17 cellular contexts compared by ENCODE assay signal in genomic region chr20:35121186-35121585, GRCh38. TPM values are rescaled to one million over a fixed set of nuclear protein-coding genes. Genes with fewer than 3 reads are reported as not detected.
A peak's percentile ranks its signal among the peaks of the same experiment; 100 is the strongest.
DNase-seq lines count a peak whose midpoint lies in the region; ATAC-seq and TF ChIP-seq lines count a peak whose summit lies in the region.
"Had no signal": no experiment of that assay in that cellular context is flagged by ENCODE, and none has a peak within 500 bp of the region (broad histone marks: within the 10 kb centered on the region; RNA-seq: fewer than 3 reads in every experiment).

No MANE protein-coding gene starts in this region.

- peak overlapping the region; percentile 57 for H3K27ac Mint-ChIP-seq in neural progenitor cell

- H3K4me3 Mint-ChIP-seq in neural progenitor cell: no peak overlapping the region

- peaks cover 92% of the 10 kb centered on the region for H3K36me3 ChIP-seq in RWPE2 (ENCODE audit: low read depth)
- H3K36me3 ChIP-seq in neural progenitor cell: no peaks in the 10 kb centered on the region

- CTCF ChIA-PET in AG04450 (lab: Charles Lee): no interaction called here

- H3K79me2 ChIP-seq in neural progenitor cell (ENCODE audit: low read depth): no peaks in the 10 kb centered on the region

- no peak overlapping the region for H3K9ac ChIP-seq in neural progenitor cell

- H3K36me3 Mint-ChIP-seq in neural progenitor cell: peaks cover 15% of the 10 kb centered on the region

- TF ChIP-seq CTCF in AG04450 (IDR thresholded peaks at IDR 0.05; ENCODE audit: low read depth, low read length) (no peak), RWPE2 (IDR thresholded peaks at IDR 0.05; ENCODE audit: poor library complexity, severe bottlenecking) (no peak), choroid plexus epithelial cell (conservative IDR thresholded peaks at IDR 0.05; ENCODE audit: low read depth, low read length) (no peak), neural progenitor cell (IDR thresholded peaks at IDR 0.05) (no peak)

- no peak overlapping the region for H3K4me2 ChIP-seq in neural progenitor cell

- H2AFZ ChIP-seq in neural progenitor cell (replicated peaks): no peak overlapping the region

- no peaks in the 10 kb centered on the region for H3K27me3 ChIP-seq in AG04450 (ENCODE audit: control insufficient read depth, insufficient read depth, low read length)
- no peaks in the 10 kb centered on the region for H3K27me3 ChIP-seq in RWPE2 (ENCODE audit: insufficient read depth, poor library complexity, severe bottlenecking)
- H3K27me3 ChIP-seq in neural progenitor cell: no peaks in the 10 kb centered on the region
- H3K27me3 ChIP-seq: SJSA1 had no signal

- no peaks in the 10 kb centered on the region for H3K4me1 ChIP-seq in RWPE2 (ENCODE audit: insufficient read depth, poor library complexity, severe bottlenecking)
- H3K4me1 ChIP-seq in neural progenitor cell: no peaks in the 10 kb centered on the region

- H4K20me1 ChIP-seq in neural progenitor cell (ENCODE audit: low read depth): no peaks in the 10 kb centered on the region

- POLR2A ChIA-PET in AG04450 (lab: Yijun Ruan, JAX): no interaction called here

- H3F3A ChIP-seq in neural progenitor cell (ENCODE audit: low read depth): no peaks in the 10 kb centered on the region

- H3K27me3 Mint-ChIP-seq in neural progenitor cell (ENCODE audit: insufficient read depth, low read depth): no peaks in the 10 kb centered on the region

- no peaks in the 10 kb centered on the region for H3K4me1 Mint-ChIP-seq in neural progenitor cell

- no peaks in the 10 kb centered on the region for H3K9me3 Mint-ChIP-seq in neural progenitor cell

- H3K9me3 ChIP-seq in AG04450 (ENCODE audit: control insufficient read depth, insufficient read depth, low read length) (no peaks in the 10 kb centered on the region), RWPE2 (ENCODE audit: severe bottlenecking) (no peaks in the 10 kb centered on the region), neural progenitor cell (ENCODE audit: low read depth) (no peaks in the 10 kb centered on the region)
- H3K9me3 ChIP-seq: SJSA1 had no signal

- H3K27ac ChIP-seq in AG04450 (ENCODE audit: low read depth, low read length): peak overlapping the region; percentile 11
- H3K27ac ChIP-seq in RWPE2 (ENCODE audit: poor library complexity, severe bottlenecking): no peak overlapping the region
- no peak overlapping the region for H3K27ac ChIP-seq in neural progenitor cell
- H3K27ac ChIP-seq: C4-2B, RWPE1, SJSA1 had no signal

- no peak for ATAC-seq in RWPE2 (ENCODE audit: low read depth)

- DNase-seq in AG04450 (ENCODE audit: low read depth, low spot score) (no peak), RWPE2 (ENCODE audit: low spot score) (peak; percentile 72), choroid plexus epithelial cell (ENCODE audit: low read depth) (peak; percentile 74), neural progenitor cell (ENCODE audit: low spot score) (no peak), 8988T (no peak), NCI-H69 (lab: John Stamatoyannopoulos, UW) (no peak)
- DNase-seq in stimulated activated CD4-positive, alpha-beta T cell treated with anti-CD3 and anti-CD28 coated beads, Interleukin-1b, Interleukin-23, amount 100 ng/mL, for 48 hours: no peak
- DNase-seq: AML-193, GOT3, NCI-H1105 treated with DMSO at 0.1 percent for 48 hours, NCI-H1694, NCI-H2081 treated with DMSO at 0.1 percent for 48 hours, NCI-H774, OCI-M1 had no signal

- H3K4me3 ChIP-seq in AG04450 (ENCODE audit: low read depth, low read length) (no peak overlapping the region), RWPE2 (ENCODE audit: severe bottlenecking) (no peak overlapping the region), choroid plexus epithelial cell (ENCODE audit: low read depth, low read length) (no peak overlapping the region), neural progenitor cell (no peak overlapping the region)
- H3K4me3 ChIP-seq: SJSA1 had no signal

RNA-seq across cellular contexts. Expression of gene EDEM2, which starts 25.9 kb away (rescaled TPM):
- polyA plus RNA-seq in AG04450 (2011; rRNA removed): 28.3 and 30.3 TPM in 2 replicates
- polyA minus RNA-seq in AG04450 (2011; rRNA and poly(A)+ RNA removed): 16.0 and 19.9 TPM in 2 replicates
- 9.3 and 13.8 TPM in 2 replicates for total RNA-seq in neural progenitor cell (ENCODE audit: low replicate concordance)

RNA-seq across cellular contexts. Expression of gene TRPC4AP, which starts 28.6 kb away (rescaled TPM):
- polyA plus RNA-seq in AG04450 (2011; rRNA removed): 85.4 and 94.0 TPM in 2 replicates
- polyA minus RNA-seq in AG04450 (2011; rRNA and poly(A)+ RNA removed): 107 and 121 TPM in 2 replicates
- total RNA-seq in neural progenitor cell (ENCODE audit: low replicate concordance): 73.0 and 96.4 TPM in 2 replicates

RNA-seq across cellular contexts. Expression of gene PROCR, which starts 50.7 kb away (rescaled TPM):
- polyA plus RNA-seq in AG04450 (2011; rRNA removed): 73.8 and 86.5 TPM in 2 replicates
- polyA minus RNA-seq in AG04450 (2011; rRNA and poly(A)+ RNA removed): 26.2 and 34.1 TPM in 2 replicates
- total RNA-seq in neural progenitor cell (ENCODE audit: low replicate concordance): 3.1 and 4.6 TPM in 2 replicates

Comparison
In these comparisons a context has a peak if more than half of its experiments do, and no peak if none do; other contexts are left out.
1. DNase-seq: peak in RWPE2 (single experiment) and choroid plexus epithelial cell (single experiment); none in AG04450 (single experiment), neural progenitor cell (single experiment), stimulated activated CD4-positive, alpha-beta T cell treated with anti-CD3 and anti-CD28 coated beads, Interleukin-1b, Interleukin-23, amount 100 ng/mL, for 48 hours (single experiment), 8988T (single experiment) and NCI-H69 (single experiment).